Comparison of ENCODE assay signal across 8 cellular contexts in genomic region chr2:207719008-207719407, GRCh38.
"Had no signal": no experiment of that assay in that cellular context is flagged by ENCODE, and none has a peak within 500 bp of the region (broad histone marks: within the 10 kb centered on the region; RNA-seq: fewer than 3 reads in every experiment).

No MANE protein-coding gene starts in this region.

- ATAC-seq: GM12878 had no signal

- DNase-seq: GDM1, GF-D8 had no signal

- FAIRE-seq: G401.6, GM12878, GM12891, GM12892, GM18507, GM19239 had no signal

- H3K4me3 ChIP-seq: GM12878 had no signal
